1 cellular context compared by ENCODE assay signal in genomic region chr1:26961826-26962225, GRCh38.
TF ChIP-seq lines count a peak whose summit lies in the region.

No MANE protein-coding gene starts in this region.

TF ChIP-seq in HepG2, 621 proteins besides CTCF, POLR2A, EP300 and RAD21 (continued from another document and continues in another):
- TF ChIP-seq PRDM4 (CRISPR knock-in tag; IDR thresholded peaks at IDR 0.05; ENCODE audit: borderline replicate concordance) (no peak), CCAR2 (optimal IDR thresholded peaks at IDR 0.05; ENCODE audit: low read depth, low read length) (no peak), RFXAP (CRISPR knock-in tag; IDR thresholded peaks at IDR 0.05; ENCODE audit: borderline replicate concordance) (no peak), ZNF280D (CRISPR knock-in tag; IDR thresholded peaks at IDR 0.05) (no peak), ZNF446 (CRISPR knock-in tag; IDR thresholded peaks at IDR 0.05) (no peak), FOXJ3 (CRISPR knock-in tag; IDR thresholded peaks at IDR 0.05; ENCODE audit: borderline replicate concordance) (no peak), ZNF460 (CRISPR knock-in tag; IDR thresholded peaks at IDR 0.05; ENCODE audit: borderline replicate concordance) (no peak), SETDB1 (CRISPR knock-in tag; IDR thresholded peaks at IDR 0.05; ENCODE audit: borderline replicate concordance) (no peak), TBP (CRISPR knock-in tag; IDR thresholded peaks at IDR 0.05) (no peak), ZNF282 (IDR thresholded peaks at IDR 0.05; ENCODE audit: partially characterized antibody) (no peak), IRF1 (CRISPR knock-in tag; IDR thresholded peaks at IDR 0.05; ENCODE audit: low read depth) (no peak), RFXANK (CRISPR knock-in tag; IDR thresholded peaks at IDR 0.05) (no peak), KAT2B (IDR thresholded peaks at IDR 0.05; ENCODE audit: borderline replicate concordance, low read depth, low read length) (no peak), ELF4 (CRISPR knock-in tag; IDR thresholded peaks at IDR 0.05; ENCODE audit: borderline replicate concordance) (no peak), HNRNPK (IDR thresholded peaks at IDR 0.05; ENCODE audit: low read depth, low read length, poor library complexity, severe bottlenecking) (no peak), GTF2F1 (IDR thresholded peaks at IDR 0.05; ENCODE audit: low read length) (no peak), NR1H2 (CRISPR knock-in tag; IDR thresholded peaks at IDR 0.05; ENCODE audit: borderline replicate concordance, low read depth) (no peak), CREB1 (IDR thresholded peaks at IDR 0.05) (no peak), CREB1 (CRISPR knock-in tag; IDR thresholded peaks at IDR 0.05) (peak; percentile 64), ZNF12 (CRISPR knock-in tag; IDR thresholded peaks at IDR 0.05) (peak; percentile 42; the same call in 1 of the 2 replicates), ATF4 (CRISPR knock-in tag; IDR thresholded peaks at IDR 0.05) (peak in 1 of 2 experiments; percentile 43; a peak in 1 of 4 replicates), ARID2 (CRISPR knock-in tag; IDR thresholded peaks at IDR 0.05; ENCODE audit: borderline replicate concordance) (no peak), HNRNPUL1 (IDR thresholded peaks at IDR 0.05; ENCODE audit: low read depth, low read length) (no peak), ZNF10 (CRISPR knock-in tag; IDR thresholded peaks at IDR 0.05; ENCODE audit: borderline replicate concordance, low read depth) (no peak), ZSCAN9 (CRISPR knock-in tag; IDR thresholded peaks at IDR 0.05; ENCODE audit: borderline replicate concordance) (peak; percentile 65; the same call in 1 of the 2 replicates), USF2 (IDR thresholded peaks at IDR 0.05; ENCODE audit: low read depth, low read length) (no peak), USF2 (CRISPR knock-in tag; IDR thresholded peaks at IDR 0.05; ENCODE audit: borderline replicate concordance) (no peak), ZNF552 (CRISPR knock-in tag; IDR thresholded peaks at IDR 0.05; ENCODE audit: borderline replicate concordance) (no peak), TCF12 (IDR thresholded peaks at IDR 0.05) (no peak), TCF12 (CRISPR knock-in tag; IDR thresholded peaks at IDR 0.05) (no peak), PAF1 (CRISPR knock-in tag; IDR thresholded peaks at IDR 0.05) (no peak), ZBTB26 (CRISPR knock-in tag; IDR thresholded peaks at IDR 0.05; ENCODE audit: borderline replicate concordance) (no peak), TEAD3 (CRISPR knock-in tag; optimal IDR thresholded peaks at IDR 0.05; ENCODE audit: borderline replicate concordance) (peak; percentile 95), FOXC1 (CRISPR knock-in tag; IDR thresholded peaks at IDR 0.05; ENCODE audit: borderline replicate concordance) (no peak), TRIM22 (IDR thresholded peaks at IDR 0.05) (no peak), SAFB2 (CRISPR knock-in tag; IDR thresholded peaks at IDR 0.05; ENCODE audit: borderline replicate concordance, low read depth) (no peak), ZMYM4 (CRISPR knock-in tag; IDR thresholded peaks at IDR 0.05) (no peak), SMC3 (IDR thresholded peaks at IDR 0.05; ENCODE audit: low read length) (peak; percentile 24; the same call in 1 of the 2 replicates), MTERF4 (CRISPR knock-in tag; IDR thresholded peaks at IDR 0.05) (no peak), ZFAT (CRISPR knock-in tag; conservative IDR thresholded peaks at IDR 0.05) (no peak), ZNF18 (CRISPR knock-in tag; IDR thresholded peaks at IDR 0.05; ENCODE audit: insufficient replicate concordance) (no peak), MYC (CRISPR knock-in tag; IDR thresholded peaks at IDR 0.05; ENCODE audit: borderline replicate concordance) (no peak), SNAI1 (CRISPR knock-in tag; IDR thresholded peaks at IDR 0.05; ENCODE audit: borderline replicate concordance) (no peak), DMAP1 (CRISPR knock-in tag; IDR thresholded peaks at IDR 0.05) (no peak), ZNF136 (CRISPR knock-in tag; IDR thresholded peaks at IDR 0.05; ENCODE audit: low read depth) (no peak), SIX1 (CRISPR knock-in tag; IDR thresholded peaks at IDR 0.05; ENCODE audit: borderline replicate concordance) (no peak; the same call in 1 of the 2 replicates), ZNF605 (CRISPR knock-in tag; IDR thresholded peaks at IDR 0.05) (no peak), SSRP1 (CRISPR knock-in tag; IDR thresholded peaks at IDR 0.05) (no peak), EHMT2 (IDR thresholded peaks at IDR 0.05; ENCODE audit: borderline replicate concordance, low read depth, low read length) (no peak), RNF219 (CRISPR knock-in tag; IDR thresholded peaks at IDR 0.05) (no peak), THAP8 (CRISPR knock-in tag; IDR thresholded peaks at IDR 0.05; ENCODE audit: borderline replicate concordance) (no peak), U2AF1 (optimal IDR thresholded peaks at IDR 0.05; ENCODE audit: low read depth, low read length) (no peak)
